ENCODE assay signal across 19 cellular contexts in genomic region chr18:31233550-31234306, GRCh38.
DNase-seq lines count a peak whose midpoint lies in the region; ATAC-seq, FAIRE-seq and TF ChIP-seq lines count a peak whose summit lies in the region.
"Had no signal": no experiment of that assay in that cellular context is flagged by ENCODE, and none has a peak within 500 bp of the region (broad histone marks: within the 10 kb centered on the region; RNA-seq: fewer than 3 reads in every experiment).

No MANE protein-coding gene starts in this region.

- H3K4me2 ChIP-seq in H1 (ENCODE audit: insufficient read depth in 1 of 2, low read depth in 2 of 2, low read length in 2 of 2): no peak overlapping the region
- H3K4me2 ChIP-seq: A549 had no signal

- H3K18ac ChIP-seq in H1 (ENCODE audit: extremely low read depth, low read length): no peak overlapping the region

- DNase-seq in Right ventricle myocardium inferior (ENCODE audit: missing footprints) (no peak), cardiac septum (ENCODE audit: low spot score) (no peak), H1 (ENCODE audit: low read depth in 1 of 2, low spot score in 2 of 2) (no peak), tibial nerve (ENCODE audit: low spot score in 2 of 2) (no peak), cerebellum (ENCODE audit: low spot score) (no peak), NCI-H446 treated with DMSO at 0.1 percent for 48 hours (lab: John Stamatoyannopoulos, UW) (no peak)
- DNase-seq in activated naive CD4-positive, alpha-beta T cell (lab: John Stamatoyannopoulos, UW): no peak
- DNase-seq: activated CD8-positive, alpha-beta T cell treated with anti-CD3 and anti-CD28 coated beads for 36 hours; C1 segment of cervical spinal cord; central memory CD4-positive, alpha-beta T cell; effector memory CD8-positive, alpha-beta T cell; hippocampal formation; NCI-H187; NCI-H446; ovary; SHP77; spleen had no signal

- CTCF ChIA-PET in H1 (lab: Charles Lee; ENCODE audit: partially characterized antibody): interaction anchor here (1.4 kb wide), 1 partner anchor 8 kb away, joined by 4 read pairs; no protein-coding TSS in a partner anchor

- no peak overlapping the region for H4K8ac ChIP-seq in H1 (ENCODE audit: extremely low read depth, insufficient read depth, low read length)

- H3K36me3 ChIP-seq in H1 (ENCODE audit: control insufficient read depth in 2 of 4, insufficient read depth in 4 of 4, low read length in 3 of 4) (no peaks in the 10 kb centered on the region), liver (ENCODE audit: control insufficient read depth in 4 of 4, insufficient read depth in 3 of 4, low read depth in 1 of 4, low read length in 3 of 4) (no peaks in the 10 kb centered on the region), tibial nerve (no peaks in the 10 kb centered on the region)
- H3K36me3 ChIP-seq: ovary, spleen had no signal

- WGBS in H1 (ENCODE audit: extremely low coverage in 1 of 2, insufficient coverage in 1 of 2, insufficient read length in 1 of 2, insufficient replicate concordance in 2 of 2, low coverage in 1 of 2, low lambda C conversion rate in 2 of 2, missing lambda C conversion rate in 1 of 2), 2 experiments: 62% methylated on average over 3 of the region's 3 CpGs; no CpG with 5 or more reads in 1 of the 2 experiments
- WGBS in liver: 25% methylated on average over 3 of the region's 3 CpGs
- 53 to 57% methylated on average over 3 of the region's 3 CpGs for WGBS in tibial nerve, 2 donors

- H3K23ac ChIP-seq in H1 (ENCODE audit: insufficient read length): no peak overlapping the region

- H3K14ac ChIP-seq in H1 (ENCODE audit: insufficient read length): no peak overlapping the region

- TF ChIP-seq RAD21 in H1 (IDR thresholded peaks at IDR 0.05 in 1 of 2, conservative IDR thresholded peaks at IDR 0.05 in 1 of 2; ENCODE audit: low read depth in 2 of 2, low read length in 2 of 2): no peak
- no peak for TF ChIP-seq RAD21 in liver (IDR thresholded peaks at IDR 0.05)

- H3K4ac ChIP-seq in H1 (replicated peaks; ENCODE audit: insufficient read length, low read depth, low read length): no peak overlapping the region

- H3K4me3 ChIP-seq in H1 (ENCODE audit: extremely low read depth in 1 of 4, insufficient read depth in 2 of 4, low read depth in 3 of 4, low read length in 4 of 4): no peak overlapping the region
- H3K4me3 ChIP-seq in liver (ENCODE audit: low read depth in 1 of 3, low read length in 3 of 3): peak overlapping the region in 2 of 3 donors; percentile 38 to 51
- no peak overlapping the region for H3K4me3 ChIP-seq in tibial nerve
- H3K4me3 ChIP-seq: A549, ovary, spleen had no signal

- no peaks in the 10 kb centered on the region for H3K79me1 ChIP-seq in H1 (ENCODE audit: low read depth, low read length)

- no peaks in the 10 kb centered on the region for H3K23me2 ChIP-seq in H1 (ENCODE audit: low read depth, low read length)

- no peaks in the 10 kb centered on the region for H4K20me1 ChIP-seq in H1 (replicated peaks in 1 of 2; ENCODE audit: control insufficient read depth in 1 of 2, insufficient read depth in 2 of 2, low read length in 2 of 2)

- H3K9me3 ChIP-seq in H1 (ENCODE audit: insufficient read depth in 2 of 2, low read depth in 1 of 2, low read length in 1 of 2): no peaks in the 10 kb centered on the region
- no peaks in the 10 kb centered on the region for H3K9me3 ChIP-seq in liver (ENCODE audit: control insufficient read depth in 4 of 4, low read length in 3 of 4)
- no peaks in the 10 kb centered on the region for H3K9me3 ChIP-seq in tibial nerve
- H3K9me3 ChIP-seq: A549, ovary, spleen had no signal

- POLR2A ChIA-PET in H1 (lab: Charles Lee; ENCODE audit: partially characterized antibody): no interaction called here

- TF ChIP-seq POLR2A in H1 (IDR thresholded peaks at IDR 0.05; ENCODE audit: control extremely low read depth in 1 of 2, low read depth in 2 of 2, low read length in 2 of 2): no peak
- no peak for TF ChIP-seq POLR2A in tibial nerve (IDR thresholded peaks at IDR 0.05)

- no peak overlapping the region for H3K56ac ChIP-seq in H1 (replicated peaks; ENCODE audit: insufficient read length, low read depth, low read length)

- H2BK120ac ChIP-seq in H1 (replicated peaks; ENCODE audit: low read depth, low read length): no peak overlapping the region

- ATAC-seq in Right ventricle myocardium inferior: peak; percentile 92
- ATAC-seq: A549; activated CD8-positive, alpha-beta T cell treated with anti-CD3 and anti-CD28 coated beads for 36 hours; effector memory CD8-positive, alpha-beta T cell had no signal

- H3K4me1 ChIP-seq in H1 (replicated peaks in 1 of 4; ENCODE audit: control insufficient read depth in 3 of 4, insufficient read depth in 4 of 4, low read length in 3 of 4) (no peaks in the 10 kb centered on the region), liver (ENCODE audit: control insufficient read depth in 4 of 4, insufficient read depth in 4 of 4, low read length in 3 of 4) (peaks cover 3 to 44% (median 28%) of the 10 kb centered on the region in 4 donors), tibial nerve (no peaks in the 10 kb centered on the region)
- H3K4me1 ChIP-seq: spleen had no signal

- no peak overlapping the region for H3K9ac ChIP-seq in H1 (replicated peaks in 1 of 4; ENCODE audit: extremely low read depth in 1 of 4, low read depth in 3 of 4, low read length in 3 of 4)
- H3K9ac ChIP-seq in liver (ENCODE audit: low read depth in 1 of 2, low read length in 2 of 2): peak overlapping the region in 1 of 2 donors; percentile 53

- no peak overlapping the region for H2AK5ac ChIP-seq in H1 (ENCODE audit: low read depth, low read length)

- TF ChIP-seq CTCF in H1 (IDR thresholded peaks at IDR 0.05; ENCODE audit: control extremely low read depth in 1 of 3, insufficient read depth in 1 of 3, low read depth in 1 of 3, low read length in 3 of 3) (no peak), liver (IDR thresholded peaks at IDR 0.05; ENCODE audit: low read depth, low read length, missing input control) (no peak), tibial nerve (IDR thresholded peaks at IDR 0.05) (no peak)

- no peak for TF ChIP-seq EP300 in H1 (IDR thresholded peaks at IDR 0.05; ENCODE audit: borderline replicate concordance in 1 of 2, low read depth in 2 of 2, low read length in 2 of 2)
- no peak for TF ChIP-seq EP300 in tibial nerve (IDR thresholded peaks at IDR 0.05)

- intact Hi-C loops in Right ventricle myocardium inferior (cut with DNase I) (no loop called here), cardiac septum (cut with DNase I) (no loop called here)

- H2BK5ac ChIP-seq in H1 (ENCODE audit: low read depth, low read length): no peak overlapping the region

- no peak overlapping the region for H4K91ac ChIP-seq in H1 (replicated peaks; ENCODE audit: insufficient read length, low read length)

- no peaks in the 10 kb centered on the region for H3K79me2 ChIP-seq in H1 (ENCODE audit: control insufficient read depth in 1 of 2, insufficient read depth in 2 of 2, low read length in 2 of 2)

- H4K5ac ChIP-seq in H1 (ENCODE audit: insufficient read length, low read depth, low read length): no peak overlapping the region

- H3K27me3 ChIP-seq in H1 (replicated peaks in 1 of 4; ENCODE audit: control insufficient read depth in 3 of 4, extremely low read depth in 1 of 4, insufficient read depth in 3 of 4, low read length in 3 of 4) (no peaks in the 10 kb centered on the region), liver (ENCODE audit: control insufficient read depth in 4 of 4, insufficient read depth in 4 of 4, low read length in 3 of 4) (no peaks in the 10 kb centered on the region), tibial nerve (no peaks in the 10 kb centered on the region)
- H3K27me3 ChIP-seq: ovary, spleen had no signal

- no peak overlapping the region for H2BK20ac ChIP-seq in H1 (ENCODE audit: low read length)

- H2BK15ac ChIP-seq in H1 (ENCODE audit: low read length): no peak overlapping the region

- H3K27ac ChIP-seq in H1 (ENCODE audit: low read depth, low read length) (no peak overlapping the region), liver (ENCODE audit: low read depth in 1 of 2, low read length in 2 of 2) (peak overlapping the region; percentile 32 to 65), tibial nerve (no peak overlapping the region)
- H3K27ac ChIP-seq: A549, ovary, spleen had no signal

- FAIRE-seq in H1 (lab: Jason Lieb, UNC): no peak
- FAIRE-seq: A549 had no signal

- H2BK12ac ChIP-seq in H1 (ENCODE audit: low read depth, low read length): no peak overlapping the region

- H2AFZ ChIP-seq in H1 (ENCODE audit: low read length): peak overlapping the region; percentile 84; the same call in 1 of the 2 replicates

TF ChIP-seq in H1, 55 proteins besides CTCF, POLR2A, EP300 and RAD21 (continues in another document):
- no peak for TF ChIP-seq EGR1 (IDR thresholded peaks at IDR 0.05; ENCODE audit: borderline replicate concordance, low read depth, low read length)
- no peak for TF ChIP-seq SIRT6 (IDR thresholded peaks at IDR 0.05; ENCODE audit: low read length)
- no peak for TF ChIP-seq SAP30 (IDR thresholded peaks at IDR 0.05; ENCODE audit: insufficient read depth, insufficient replicate concordance, low read length)
- no peak for TF ChIP-seq JUND (IDR thresholded peaks at IDR 0.05; ENCODE audit: low read length)
- no peak for TF ChIP-seq TEAD4 (IDR thresholded peaks at IDR 0.05; ENCODE audit: low read depth, low read length)
- TF ChIP-seq CEBPB (IDR thresholded peaks at IDR 0.05; ENCODE audit: low read depth, low read length): no peak

TF ChIP-seq in liver, 16 proteins besides CTCF, POLR2A, EP300 and RAD21 (continues in another document):
- no peak for TF ChIP-seq JUND (IDR thresholded peaks at IDR 0.05)
- TF ChIP-seq YY1 (IDR thresholded peaks at IDR 0.05): peak; percentile 43
- TF ChIP-seq EGR1 (IDR thresholded peaks at IDR 0.05; ENCODE audit: low read depth in 2 of 2): no peak
- TF ChIP-seq GABPA (IDR thresholded peaks at IDR 0.05 in 1 of 2, conservative IDR thresholded peaks at IDR 0.05 in 1 of 2): no peak
- TF ChIP-seq SP1 (IDR thresholded peaks at IDR 0.05): peak; percentile 65
- TF ChIP-seq FOXA2 (IDR thresholded peaks at IDR 0.05): no peak
- TF ChIP-seq RXRA (IDR thresholded peaks at IDR 0.05): peak; percentile 51 to 57
- TF ChIP-seq, protein P1, sequence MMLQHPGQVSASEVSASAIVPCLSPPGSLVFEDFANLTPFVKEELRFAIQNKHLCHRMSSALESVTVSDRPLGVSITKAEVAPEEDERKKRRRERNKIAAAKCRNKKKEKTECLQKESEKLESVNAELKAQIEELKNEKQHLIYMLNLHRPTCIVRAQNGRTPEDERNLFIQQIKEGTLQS (IDR thresholded peaks at IDR 0.05): no peak
- TF ChIP-seq NR2F2 (IDR thresholded peaks at IDR 0.05): no peak
- TF ChIP-seq, protein P2, sequence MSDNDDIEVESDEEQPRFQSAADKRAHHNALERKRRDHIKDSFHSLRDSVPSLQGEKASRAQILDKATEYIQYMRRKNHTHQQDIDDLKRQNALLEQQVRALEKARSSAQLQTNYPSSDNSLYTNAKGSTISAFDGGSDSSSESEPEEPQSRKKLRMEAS (IDR thresholded peaks at IDR 0.05): peak; percentile 51

Comparison
In these comparisons a context has a peak if more than half of its experiments do, and no peak if none do; other contexts are left out.
1. H3K27ac ChIP-seq: peak in liver (2 of 2); none in H1 (single experiment) and tibial nerve (0 of 4).
2. H3K4me3 ChIP-seq: peak in liver (2 of 3); none in H1 (0 of 4) and tibial nerve (0 of 4).